In the genomic region with DNA sequence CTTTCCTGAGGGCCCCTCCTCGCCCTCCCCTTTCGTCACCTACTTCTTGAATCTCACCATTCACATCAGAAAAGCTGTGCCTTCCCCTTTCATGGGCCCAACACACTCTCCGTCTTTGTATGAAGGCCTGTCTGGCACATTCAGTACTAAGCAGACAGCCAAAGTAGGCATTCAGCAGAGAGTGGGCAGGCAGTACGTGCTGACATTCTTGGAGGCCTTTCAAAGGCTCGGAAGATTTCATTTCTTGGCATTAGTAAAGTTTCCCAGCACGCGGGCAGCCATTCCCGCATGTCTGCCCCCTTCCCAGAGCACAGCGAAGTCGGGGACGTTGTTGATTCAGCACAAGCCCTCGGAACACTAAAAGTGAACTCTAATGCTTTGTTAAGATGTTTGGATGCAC, we compare ENCODE assay signal across 14 cellular contexts. TPM values are rescaled to one million over a fixed set of nuclear protein-coding genes. Genes with fewer than 3 reads are reported as not detected.
DNase-seq lines count a peak whose midpoint lies in the region; ATAC-seq and TF ChIP-seq lines count a peak whose summit lies in the region.
"Had no signal": no experiment of that assay in that cellular context is flagged by ENCODE, and none has a peak within 500 bp of the region (broad histone marks: within the 10 kb centered on the region; RNA-seq: fewer than 3 reads in every experiment).

No MANE protein-coding gene starts in this region.

- peak overlapping the region; percentile 16 for H3K27ac ChIP-seq in layer of hippocampus (ENCODE audit: low read depth, low read length)
- peak overlapping the region; percentile 73 to 84 (median 74) for H3K27ac ChIP-seq in gastrocnemius medialis

- no peaks in the 10 kb centered on the region for H3K36me3 ChIP-seq in gastrocnemius medialis

- H3K27me3 ChIP-seq in layer of hippocampus (ENCODE audit: control insufficient read depth, insufficient read depth, low read length) = no peaks in the 10 kb centered on the region
- no peaks in the 10 kb centered on the region for H3K27me3 ChIP-seq in gastrocnemius medialis
- H3K27me3 ChIP-seq: adrenal gland had no signal

- peaks cover 98% of the 10 kb centered on the region for H3K4me1 Mint-ChIP-seq in chondrocyte (ENCODE audit: low read depth)

- TF ChIP-seq POLR2A in gastrocnemius medialis (IDR thresholded peaks at IDR 0.05) = no peak

- H3K27ac Mint-ChIP-seq in chondrocyte (ENCODE audit: unreplicated experiment) = peak overlapping the region; percentile 91
- H3K27ac Mint-ChIP-seq: activated B cell treated with CpG ODN at 0.5 μM for 24 hours had no signal

- DNase-seq in AG10803 (ENCODE audit: low read depth) = peak; percentile 26
- no peak for DNase-seq in chondrocyte (ENCODE audit: low spot score)
- DNase-seq in gastrocnemius medialis = no peak
- no peak for DNase-seq in activated T-cell treated with anti-CD3 and anti-CD28 coated beads for 4 hours
- DNase-seq in activated CD4-positive, CD25-positive, alpha-beta regulatory T cell (lab: John Stamatoyannopoulos, UW) = no peak
- DNase-seq in iPS-NIHi11 (ENCODE audit: low spot score) = no peak
- DNase-seq: ACHN; activated B cell treated with CpG ODN at 0.5 μM for 24 hours; activated CD8-positive, alpha-beta memory T cell treated with anti-CD3 and anti-CD28 coated beads, Interleukin-2, amount 50 U/mL, for 48 hours; adrenal gland; NCI-H1105 treated with DMSO at 0.1 percent for 48 hours; PC-3 had no signal

- no peaks in the 10 kb centered on the region for H3K9me3 ChIP-seq in gastrocnemius medialis
- H3K9me3 ChIP-seq: adrenal gland had no signal

- H3K4me3 ChIP-seq in AG10803 (ENCODE audit: low read length) (no peak overlapping the region), gastrocnemius medialis (peak overlapping the region in 2 of 4 donors; percentile 14)
- H3K4me3 ChIP-seq: adrenal gland had no signal

- ATAC-seq in gastrocnemius medialis = no peak
- no peak for ATAC-seq in GM18873 (IDR thresholded peaks at IDR 0.05; ENCODE audit: low FRiP score, unreplicated experiment)
- ATAC-seq: PC-3 had no signal

- in situ Hi-C loops in gastrocnemius medialis (cut with MboI; ENCODE audit: low sequenced_read_pairs in 4 of 4) = no loop called here

- no peak overlapping the region for H3K4me3 Mint-ChIP-seq in chondrocyte (ENCODE audit: unreplicated experiment)
- H3K4me3 Mint-ChIP-seq: activated B cell treated with CpG ODN at 0.5 μM for 24 hours had no signal

- H3K27me3 Mint-ChIP-seq in chondrocyte (ENCODE audit: low read depth) = no peaks in the 10 kb centered on the region
- H3K27me3 Mint-ChIP-seq: activated B cell treated with CpG ODN at 0.5 μM for 24 hours had no signal

- intact Hi-C loops in gastrocnemius medialis (cut with DNase I; ENCODE audit: low total_unique reads) = no loop called here

- peaks cover 8% of the 10 kb centered on the region for H3K36me3 Mint-ChIP-seq in chondrocyte (ENCODE audit: low read depth)

- peaks cover 61 to 72% of the 10 kb centered on the region in 2 donors for H3K4me1 ChIP-seq in gastrocnemius medialis

- TF ChIP-seq CTCF in AG10803 (conservative IDR thresholded peaks at IDR 0.05; ENCODE audit: low read length) = no peak
- TF ChIP-seq CTCF in chondrocyte (IDR thresholded peaks at IDR 0.05) = no peak
- TF ChIP-seq CTCF in gastrocnemius medialis (IDR thresholded peaks at IDR 0.05 in 4 of 5, conservative IDR thresholded peaks at IDR 0.05 in 1 of 5) = no peak

- no peaks in the 10 kb centered on the region for H3K9me3 Mint-ChIP-seq in chondrocyte (ENCODE audit: low read depth)
- H3K9me3 Mint-ChIP-seq: activated B cell treated with CpG ODN at 0.5 μM for 24 hours had no signal

RNA-seq across cellular contexts. Expression of gene NEDD9, which starts 18.0 kb away (rescaled TPM):
- total RNA-seq in chondrocyte = 23.2 to 42.0 TPM (median 25.2 TPM) in 3 replicates
- 10 to 100 TPM; 19.8 to 49.4 (median 35.6) TPM for total RNA-seq in gastrocnemius medialis
